In the genomic region with DNA sequence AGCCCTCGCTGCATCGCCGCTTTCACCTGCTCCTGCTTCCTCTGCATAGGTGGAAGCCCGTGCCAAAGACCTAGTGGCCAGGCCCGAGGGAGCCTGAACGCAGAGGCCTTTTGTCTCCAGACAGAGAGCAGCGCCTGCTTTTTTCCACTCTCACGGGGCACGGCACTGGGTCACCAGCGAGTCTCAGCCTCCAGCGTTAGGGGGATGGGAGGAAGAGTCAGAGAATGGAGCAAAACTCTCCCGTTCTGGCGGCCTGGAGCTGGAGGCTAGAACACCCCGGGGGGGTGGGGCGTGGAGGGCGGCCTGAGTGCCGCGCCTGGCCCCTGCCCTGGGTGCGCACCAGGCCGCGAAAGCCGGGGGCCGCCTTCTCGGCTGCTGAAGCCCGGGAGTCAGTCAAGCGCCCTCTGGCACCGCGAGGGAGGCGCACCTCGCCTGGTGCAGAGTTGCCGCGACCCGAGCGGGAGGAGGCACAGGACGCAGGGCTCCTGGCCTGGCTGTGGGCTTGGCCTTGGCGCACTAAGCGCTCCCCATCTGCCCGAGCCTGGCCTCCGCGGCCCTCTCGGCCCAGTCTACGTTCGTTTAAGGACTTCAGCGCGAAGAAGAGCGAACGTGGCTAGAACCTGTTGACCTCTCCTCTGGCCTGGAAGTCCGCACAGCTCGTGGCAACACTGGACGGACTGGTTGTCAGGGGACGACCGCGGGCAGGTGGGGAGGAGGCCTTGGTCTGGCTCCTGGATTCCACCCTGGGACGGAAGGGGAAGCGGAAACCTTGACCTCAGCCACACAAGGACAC, we compare ENCODE assay signal across 13 cellular contexts. TPM values are rescaled to one million over a fixed set of nuclear protein-coding genes. Genes with fewer than 3 reads are reported as not detected.
DNase-seq lines count a peak whose midpoint lies in the region; ATAC-seq and TF ChIP-seq lines count a peak whose summit lies in the region.
"Had no signal": no experiment of that assay in that cellular context is flagged by ENCODE, and none has a peak within 500 bp of the region (broad histone marks: within the 10 kb centered on the region; RNA-seq: fewer than 3 reads in every experiment).

No MANE protein-coding gene starts in this region.

- no peak overlapping the region for H2BK15ac ChIP-seq in H9 (ENCODE audit: low read depth, low read length)

- no peaks in the 10 kb centered on the region for H3K79me2 ChIP-seq in H9 (ENCODE audit: insufficient read depth, low read length)

- WGBS in H9 (ENCODE audit: extremely low coverage, insufficient read length, low lambda C conversion rate) = no CpG with 5 or more reads among the region's 55 CpGs

- H3K18ac ChIP-seq in H9 (ENCODE audit: insufficient read length, low read depth, low read length) = no peak overlapping the region

- H2BK120ac ChIP-seq in H9 (ENCODE audit: low read depth, low read length, poor library complexity, severe bottlenecking) = no peak overlapping the region

- H3K4me2 ChIP-seq in H9 (ENCODE audit: insufficient read depth, insufficient read length, low read length) = peak overlapping the region; percentile 1

- no peak overlapping the region for H2AFZ ChIP-seq in H9 (ENCODE audit: low read length)

- no peak overlapping the region for H2BK12ac ChIP-seq in H9 (ENCODE audit: insufficient read length, low read depth, low read length)

- H4K8ac ChIP-seq in H9 (replicated peaks; ENCODE audit: insufficient read length, low read depth, low read length) = no peak overlapping the region

- H3K36me3 Mint-ChIP-seq in H9 (ENCODE audit: insufficient read depth in 1 of 3, low read depth in 3 of 3) = no peaks in the 10 kb centered on the region
- H3K36me3 Mint-ChIP-seq: T-cell had no signal

- no peak overlapping the region for H2BK20ac ChIP-seq in H9 (ENCODE audit: low read depth, low read length, poor library complexity, severe bottlenecking)

- H4K20me1 ChIP-seq in H9 (ENCODE audit: control insufficient read depth, insufficient read depth, insufficient read length) = peaks cover 2% of the 10 kb centered on the region

- TF ChIP-seq CTCF in H9 (conservative IDR thresholded peaks at IDR 0.05) = no peak; the same call in 2 of the 3 replicates

- H3K27ac Mint-ChIP-seq in H9 = no peak overlapping the region
- H3K27ac Mint-ChIP-seq: activated CD8-positive, alpha-beta T cell treated with anti-CD3 and anti-CD28 coated beads, Interleukin-2, amount 10 ng/mL, durations not matched to agents 7 days and 5 days; T-cell had no signal

- H3K4ac ChIP-seq in H9 (ENCODE audit: low read depth, low read length) = no peak overlapping the region

- H3K23ac ChIP-seq in H9 (ENCODE audit: insufficient read length, low read depth, low read length) = no peak overlapping the region

- TF ChIP-seq POLR2A in erythroblast (IDR thresholded peaks at IDR 0.05; ENCODE audit: low read length) = no peak

- H3K56ac ChIP-seq in H9 (ENCODE audit: insufficient read length, low read depth, low read length) = no peak overlapping the region

- H3T11ph ChIP-seq in H9 (ENCODE audit: low read length) = no peak overlapping the region

- H3K27me3 Mint-ChIP-seq in H9 (ENCODE audit: low read depth) = no peaks in the 10 kb centered on the region

- no peak overlapping the region for H2BK5ac ChIP-seq in H9 (ENCODE audit: insufficient read length, low read length)

- peak overlapping the region in 1 of 2 experiments; percentile 19; a peak in 2 of 5 replicates for H3K4me3 Mint-ChIP-seq in H9
- H3K4me3 Mint-ChIP-seq: activated CD8-positive, alpha-beta T cell treated with anti-CD3 and anti-CD28 coated beads, Interleukin-2, amount 10 ng/mL, durations not matched to agents 7 days and 5 days; T-cell had no signal

- no peaks in the 10 kb centered on the region; the same call in 1 of the 2 replicates for H3K4me1 ChIP-seq in H9 (ENCODE audit: insufficient read depth, low read length)
- peaks cover 3 to 21% of the 10 kb centered on the region in 2 donors for H3K4me1 ChIP-seq in duodenal mucosa (ENCODE audit: control insufficient read depth in 1 of 2, insufficient read depth in 2 of 2, low read length in 2 of 2)
- H3K4me1 ChIP-seq in stomach smooth muscle (ENCODE audit: control insufficient read depth, insufficient read depth, low read length) = peaks cover 61% of the 10 kb centered on the region
- H3K4me1 ChIP-seq: Caco-2 had no signal

- H3K79me1 ChIP-seq in H9 (ENCODE audit: insufficient read depth, low read depth, low read length, poor library complexity, severe bottlenecking) = no peaks in the 10 kb centered on the region

- H4K91ac ChIP-seq in H9 (ENCODE audit: insufficient read length, low read depth, low read length) = no peak overlapping the region

- no peak overlapping the region for H4K5ac ChIP-seq in H9 (ENCODE audit: insufficient read length, low read depth, low read length)

- peaks cover 12 to 57% of the 10 kb centered on the region in 2 experiments for H3K4me1 Mint-ChIP-seq in H9

- H3K9ac ChIP-seq in H9 (ENCODE audit: extremely low read depth, insufficient read length, low read length) (no peak overlapping the region), duodenal mucosa (ENCODE audit: low read depth in 1 of 2, low read length in 2 of 2) (no peak overlapping the region), stomach smooth muscle (ENCODE audit: low read length in 2 of 2) (peak overlapping the region; percentile 82 to 83)

- H3K9me3 Mint-ChIP-seq in H9 = peaks cover 0 to 14% of the 10 kb centered on the region in 2 experiments; a peak in 3 of 5 replicates

- no peak overlapping the region for H2AK5ac ChIP-seq in H9 (ENCODE audit: insufficient read length, low read length)

- DNase-seq in H9 (peak; percentile 71), left lobe of liver (ENCODE audit: low spot score) (peak; percentile 79), medulla oblongata (ENCODE audit: extremely low spot score) (no peak), erythroblast (lab: John Stamatoyannopoulos, UW) (no peak), NCI-H2196 treated with DMSO at 0.1 percent for 48 hours (lab: John Stamatoyannopoulos, UW; ENCODE audit: unreplicated experiment) (no peak)
- DNase-seq in stimulated activated CD4-positive, alpha-beta T cell treated with anti-CD3 and anti-CD28 coated beads, Interleukin-12 subunit alpha, Interleukin-12 subunit beta, amount 100 ng/mL, for 4 hours = no peak
- DNase-seq: activated CD8-positive, alpha-beta T cell treated with anti-CD3 and anti-CD28 coated beads, Interleukin-2, amount 10 ng/mL, durations not matched to agents 7 days and 5 days; Caco-2; NCI-H748 treated with DMSO at 0.1 percent for 48 hours; stimulated activated CD4-positive, alpha-beta T cell treated with anti-CD3 and anti-CD28 coated beads, Interleukin-4, amount 100 ng/mL, for 1 hour; T-cell had no signal

- H3K4me3 ChIP-seq in duodenal mucosa (ENCODE audit: low read depth in 1 of 2, low read length in 2 of 2) (peak overlapping the region; percentile 41 to 44), stomach smooth muscle (ENCODE audit: low read length in 2 of 2) (peak overlapping the region; percentile 37 to 85)

- no peaks in the 10 kb centered on the region for H3K23me2 ChIP-seq in H9 (ENCODE audit: insufficient read length, low read depth, low read length, poor library complexity, severe bottlenecking)

- H3K27ac ChIP-seq in H9 (ENCODE audit: insufficient read length, low read depth, low read length) (no peak overlapping the region), duodenal mucosa (ENCODE audit: low read depth, low read length) (peak overlapping the region; percentile 54), stomach smooth muscle (ENCODE audit: low read length) (peak overlapping the region; percentile 98)

- H3K36me3 ChIP-seq in duodenal mucosa (ENCODE audit: control insufficient read depth in 1 of 2, insufficient read depth in 2 of 2, low read length in 2 of 2) = no peaks in the 10 kb centered on the region
- H3K36me3 ChIP-seq in stomach smooth muscle (ENCODE audit: control insufficient read depth in 2 of 2, insufficient read depth in 2 of 2, low read length in 2 of 2) = no peaks in the 10 kb centered on the region

- ATAC-seq in left lobe of liver = peak; percentile 66
- ATAC-seq: activated CD8-positive, alpha-beta T cell treated with anti-CD3 and anti-CD28 coated beads, Interleukin-2, amount 10 ng/mL, durations not matched to agents 7 days and 5 days; T-cell had no signal

- peaks cover 98% of the 10 kb centered on the region for H3K27me3 ChIP-seq in H9 (ENCODE audit: insufficient read depth, low read length)
- H3K27me3 ChIP-seq in duodenal mucosa (ENCODE audit: control insufficient read depth in 1 of 2, insufficient read depth in 2 of 2, low read length in 2 of 2) = peaks cover 62 to 76% of the 10 kb centered on the region in 2 donors
- no peaks in the 10 kb centered on the region for H3K27me3 ChIP-seq in stomach smooth muscle (ENCODE audit: control insufficient read depth in 1 of 2, insufficient read depth in 2 of 2, low read length in 2 of 2)

- H3K9me3 ChIP-seq in H9 (ENCODE audit: control insufficient read depth, low read depth, low read length) = no peaks in the 10 kb centered on the region
- no peaks in the 10 kb centered on the region for H3K9me3 ChIP-seq in duodenal mucosa (ENCODE audit: control insufficient read depth in 1 of 2, low read length in 2 of 2)
- no peaks in the 10 kb centered on the region for H3K9me3 ChIP-seq in stomach smooth muscle (ENCODE audit: control insufficient read depth in 2 of 2, low read length in 2 of 2)
- H3K9me3 ChIP-seq: Caco-2 had no signal

- H3K14ac ChIP-seq in H9 (ENCODE audit: insufficient read depth, low read length) = no peak overlapping the region

RNA-seq across cellular contexts. Expression of a gene that starts 21.5 kb away (rescaled TPM):
- total RNA-seq in H9 (2021) = 0.24 TPM in 1 of 2 replicates, not detected in the other
- total RNA-seq in left lobe of liver = 37.0 TPM
- total RNA-seq: activated CD8-positive, alpha-beta T cell treated with anti-CD3 and anti-CD28 coated beads, Interleukin-2, amount 10 ng/mL, durations not matched to agents 7 days and 5 days had no signal

Comparison
In these comparisons a context has a peak if more than half of its experiments do, and no peak if none do; other contexts are left out.
1. DNase-seq: peak in H9 (single experiment) and left lobe of liver (single experiment); none in stimulated activated CD4-positive, alpha-beta T cell treated with anti-CD3 and anti-CD28 coated beads, Interleukin-12 subunit alpha, Interleukin-12 subunit beta, amount 100 ng/mL, for 4 hours (single experiment), medulla oblongata (single experiment), erythroblast (0 of 2) and NCI-H2196 treated with DMSO at 0.1 percent for 48 hours (single experiment).
2. H3K9ac ChIP-seq: peak in stomach smooth muscle (2 of 2); none in H9 (single experiment) and duodenal mucosa (0 of 2).
3. RNA of a gene that starts 21.5 kb away (total RNA-seq): 37.0 TPM in left lobe of liver (single experiment); 0.24 TPM in H9; every median in the first group is over 10 times any median in the second.